In genomic region chr13:99150575-99151370, GRCh38 we compare ENCODE assay signal across 13 cellular contexts. TPM values are rescaled to one million over a fixed set of nuclear protein-coding genes. Genes with fewer than 3 reads are reported as not detected.
DNase-seq lines count a peak whose midpoint lies in the region; ATAC-seq, FAIRE-seq and TF ChIP-seq lines count a peak whose summit lies in the region.
"Had no signal": no experiment of that assay in that cellular context is flagged by ENCODE, and none has a peak within 500 bp of the region (broad histone marks: within the 10 kb centered on the region; RNA-seq: fewer than 3 reads in every experiment).

No MANE protein-coding gene starts in this region.

- intact Hi-C loops in K562 (cut with micrococcal nuclease) = no loop called here

- FAIRE-seq in K562 (lab: Jason Lieb, UNC) = no peak
- FAIRE-seq: D721Med had no signal

- BruUV-seq in K562 (replicated peaks; lab: Mats Ljungman, UMichigan) = no TSS peak

- H3K36me3 ChIP-seq in BJ (ENCODE audit: control insufficient read depth, insufficient read depth, low read length) (no peaks in the 10 kb centered on the region), K562 (ENCODE audit: control insufficient read depth, insufficient read depth, low read length) (no peaks in the 10 kb centered on the region), suprapubic skin (no peaks in the 10 kb centered on the region)
- H3K36me3 ChIP-seq: thoracic aorta had no signal

- H3K4me3 ChIP-seq in BJ (ENCODE audit: low read depth, low read length) (no peak overlapping the region), K562 (no peak overlapping the region), suprapubic skin (no peak overlapping the region)
- H3K4me3 ChIP-seq: thoracic aorta had no signal

- no peak overlapping the region for H3K9ac ChIP-seq in K562 (ENCODE audit: insufficient read depth in 1 of 2, low read depth in 2 of 2, low read length in 2 of 2)

- peak overlapping the region; percentile 55 for H2AFZ ChIP-seq in K562 (ENCODE audit: low read depth, low read length)

- 0 out of 3 replicates have a peak overlapping the region, but pooled peaks have one; percentile 34 for H3K27ac ChIP-seq in K562 (ENCODE audit: extremely low read depth, low read depth, low read length)
- no peak overlapping the region for H3K27ac ChIP-seq in suprapubic skin
- H3K27ac ChIP-seq: thoracic aorta had no signal

- H3K9me1 ChIP-seq in K562 (ENCODE audit: control insufficient read depth, insufficient read depth, low read length) = no peaks in the 10 kb centered on the region

- CTCF ChIA-PET in BJ (lab: Yijun Ruan, JAX) = interaction anchor here (1.0 kb wide), 1 partner anchor 10 kb away, joined by 3 read pairs; no protein-coding TSS in a partner anchor
- CTCF ChIA-PET in K562 (lab: Yijun Ruan, JAX; ENCODE audit: low intra/inter-chr PET ratio) = no interaction called here

- TF ChIP-seq RAD21 in K562 (CRISPR knock-in tag; conservative IDR thresholded peaks at IDR 0.05 in 1 of 2, IDR thresholded peaks at IDR 0.05 in 1 of 2) = no peak

- ATAC-seq in K562 = no peak
- ATAC-seq in HG02981 (IDR thresholded peaks at IDR 0.05; ENCODE audit: unreplicated experiment) = no peak
- ATAC-seq in GM21381 (IDR thresholded peaks at IDR 0.05; ENCODE audit: unreplicated experiment) = no peak

- DNase-seq in BJ (ENCODE audit: low read depth) (peak; percentile 89), HS-5 (ENCODE audit: low read depth) (peak; percentile 44), K562 (ENCODE audit: extremely low read depth in 1 of 4, low spot score in 3 of 4) (no peak), kidney glomerular epithelial cell (lab: John Stamatoyannopoulos, UW) (peak; percentile 61), HuH-7 (ENCODE audit: low spot score) (no peak), suprapubic skin (ENCODE audit: low spot score in 2 of 2) (no peak)
- DNase-seq: activated effector memory CD4-positive, alpha-beta T cell treated with Interleukin-2 at 50 U/mL for 16 hours; NCI-H1048; stimulated activated CD4-positive, alpha-beta T cell treated with anti-CD3 and anti-CD28 coated beads, Interleukin-4, amount 100 ng/mL, for 1 hour had no signal

- H3K4me1 ChIP-seq in K562 (replicated peaks in 1 of 2; ENCODE audit: control insufficient read depth in 2 of 2, insufficient read depth in 2 of 2, low read length in 2 of 2) = peaks cover 10 to 25% of the 10 kb centered on the region in 2 experiments
- H3K4me1 ChIP-seq in suprapubic skin = peaks cover 5% of the 10 kb centered on the region

- TF ChIP-seq POLR2A in K562 (conservative IDR thresholded peaks at IDR 0.05) (no peak), suprapubic skin (IDR thresholded peaks at IDR 0.05) (no peak)

- no peak overlapping the region; the same call in 1 of the 2 replicates for H3K4me2 ChIP-seq in K562 (ENCODE audit: insufficient read depth, low read length)

- no peaks in the 10 kb centered on the region for H3K79me2 ChIP-seq in K562 (ENCODE audit: control insufficient read depth, insufficient read depth, low read length)

- no peaks in the 10 kb centered on the region for H3K27me3 ChIP-seq in BJ (ENCODE audit: control insufficient read depth, insufficient read depth, low read length)
- no peaks in the 10 kb centered on the region for H3K27me3 ChIP-seq in K562 (ENCODE audit: control insufficient read depth in 2 of 2, insufficient read depth in 2 of 2, low read length in 2 of 2)
- peaks cover 5% of the 10 kb centered on the region for H3K27me3 ChIP-seq in suprapubic skin

- no peaks in the 10 kb centered on the region for H4K20me1 ChIP-seq in K562 (replicated peaks; ENCODE audit: control insufficient read depth, insufficient read depth, low read length)

- in situ Hi-C loops in K562 (cut with MboI) = no loop called here

- WGBS in K562 (ENCODE audit: insufficient coverage, low coverage, missing lambda C conversion rate) = 68% methylated on average over 7 of the region's 7 CpGs
- 42% methylated on average over 7 of the region's 7 CpGs for WGBS in suprapubic skin

- POLR2A ChIA-PET in BJ (lab: Charles Lee) = no interaction called here
- POLR2A ChIA-PET in K562 (lab: Yijun Ruan, JAX) = interaction anchor here (0.6 kb wide), 1 partner anchor 1924 kb away, joined by 3 read pairs; no protein-coding TSS in a partner anchor

- TF ChIP-seq EP300 in K562 (IDR thresholded peaks at IDR 0.05; ENCODE audit: low read length) (no peak), suprapubic skin (IDR thresholded peaks at IDR 0.05) (no peak)

- no peak for TF ChIP-seq CTCF in BJ (IDR thresholded peaks at IDR 0.05; ENCODE audit: insufficient read depth, low read depth, low read length)
- TF ChIP-seq CTCF in K562 (IDR thresholded peaks at IDR 0.05 in 2 of 3, conservative IDR thresholded peaks at IDR 0.05 in 1 of 3; ENCODE audit: insufficient read depth in 2 of 3, low read depth in 1 of 3, low read length in 3 of 3) = no peak
- TF ChIP-seq CTCF in suprapubic skin (IDR thresholded peaks at IDR 0.05) = no peak

- H3K9me3 ChIP-seq in K562 (replicated peaks; ENCODE audit: control insufficient read depth, insufficient read depth, low read depth, low read length) = no peaks in the 10 kb centered on the region
- no peaks in the 10 kb centered on the region for H3K9me3 ChIP-seq in suprapubic skin
- H3K9me3 ChIP-seq: thoracic aorta had no signal

TF ChIP-seq in K562, 482 proteins besides CTCF, POLR2A, EP300 and RAD21 (continues in another document):
- no peak for TF ChIP-seq ARID2 (IDR thresholded peaks at IDR 0.05)
- TF ChIP-seq ZC3H11A (IDR thresholded peaks at IDR 0.05; ENCODE audit: low read depth, low read length) = no peak
- TF ChIP-seq CHD4 (IDR thresholded peaks at IDR 0.05; ENCODE audit: insufficient read depth, insufficient replicate concordance, low read depth, low read length, poor library complexity, severe bottlenecking) = no peak
- TF ChIP-seq NCOA2 (IDR thresholded peaks at IDR 0.05; ENCODE audit: partially characterized antibody in 2 of 2) = no peak
- no peak for TF ChIP-seq TBL1XR1 (IDR thresholded peaks at IDR 0.05; ENCODE audit: low read length in 2 of 2)
- no peak for TF ChIP-seq ZNF395 (CRISPR knock-in tag; IDR thresholded peaks at IDR 0.05)
- TF ChIP-seq ZNF316 (IDR thresholded peaks at IDR 0.05) = no peak
- no peak for TF ChIP-seq U2AF2 (optimal IDR thresholded peaks at IDR 0.05; ENCODE audit: low read depth, low read length)
- no peak for TF ChIP-seq MAFF (IDR thresholded peaks at IDR 0.05; ENCODE audit: low read length)
- TF ChIP-seq E2F8 (IDR thresholded peaks at IDR 0.05; ENCODE audit: low read depth, partially characterized antibody) = no peak

RNA-seq across cellular contexts. Expression of gene UBAC2, which starts 49.9 kb away (rescaled TPM):
- 84.7 and 87.8 TPM in 2 replicates for polyA plus RNA-seq in BJ (2011; rRNA removed)
- 24.3 and 29.0 TPM in 2 replicates for polyA minus RNA-seq in BJ (2011; rRNA and poly(A)+ RNA removed)
- total RNA-seq in K562 (2011; cell fraction: chromatin; rRNA removed; ENCODE audit: low replicate concordance) = 55.3 and 67.8 TPM in 2 replicates
- 51.5 and 53.9 TPM in 2 replicates for total RNA-seq in K562 (2011; cell fraction: nucleolus; rRNA removed)
- total RNA-seq in K562 (2011; cell fraction: nucleoplasm; rRNA removed) = 80.2 and 95.0 TPM in 2 replicates
- 28.7 and 29.6 TPM in 2 replicates for total RNA-seq in K562 (2014; rRNA removed)
- total RNA-seq in K562 (2014; rRNA removed; fragmentation: Illumina TruSeq; extraction: Trizol) = 31.9 and 33.3 TPM in 2 replicates
- 29.0 and 32.3 TPM in 2 replicates for total RNA-seq in K562 (2015; rRNA removed; fragmentation: Illumina TruSeq; extraction: Trizol)
- 43.5 and 47.2 TPM in 2 replicates for total RNA-seq in K562 (2021)
- 65.0 and 84.1 TPM in 2 replicates for polyA plus RNA-seq in K562 (2011; rRNA removed)
- polyA plus RNA-seq in K562 (2011; cell fraction: cytosol; rRNA removed) = 53.0 and 66.2 TPM in 2 replicates
- 27.2 and 29.6 TPM in 2 replicates for polyA plus RNA-seq in K562 (2011; cell fraction: nucleus; rRNA removed)
- polyA plus RNA-seq in K562 (2012) = 34.3 and 47.4 TPM in 2 replicates
- 42.3 and 45.6 TPM in 2 replicates for polyA plus RNA-seq in K562 (2014; fragmentation: Illumina TruSeq; extraction: Trizol)
- 10 to 100 TPM in 1 of 2 experiments, 1 to 10 TPM in 1; 6.0 to 19.0 TPM for polyA plus RNA-seq in K562 (2014; fragmentation: Nextera tagmentation; extraction: Ambion mirVana)
- polyA plus RNA-seq in K562 (2014; rRNA removed) = 41.1 and 45.7 TPM in 2 replicates
- polyA minus RNA-seq in K562 (2011; rRNA and poly(A)+ RNA removed) = 40.3 and 46.8 TPM in 2 replicates
- 25.1 and 25.8 TPM in 2 replicates for polyA minus RNA-seq in K562 (2011; cell fraction: cytosol; rRNA and poly(A)+ RNA removed)
- 16.4 and 22.5 TPM in 2 replicates for polyA minus RNA-seq in K562 (2011; cell fraction: nucleus; rRNA and poly(A)+ RNA removed)
- total RNA-seq in suprapubic skin = 100 to 1,000 TPM in 2 of 4 donors, 10 to 100 TPM in 2; 67.3 to 111 (median 93.8) TPM

Comparison
In these comparisons a context has a peak if more than half of its experiments do, and no peak if none do; other contexts are left out.
1. DNase-seq: peak in BJ (single experiment), HS-5 (single experiment) and kidney glomerular epithelial cell (single experiment); none in K562 (0 of 4), HuH-7 (single experiment) and suprapubic skin (0 of 2).